31 cellular contexts compared by ENCODE assay signal in the genomic region with DNA sequence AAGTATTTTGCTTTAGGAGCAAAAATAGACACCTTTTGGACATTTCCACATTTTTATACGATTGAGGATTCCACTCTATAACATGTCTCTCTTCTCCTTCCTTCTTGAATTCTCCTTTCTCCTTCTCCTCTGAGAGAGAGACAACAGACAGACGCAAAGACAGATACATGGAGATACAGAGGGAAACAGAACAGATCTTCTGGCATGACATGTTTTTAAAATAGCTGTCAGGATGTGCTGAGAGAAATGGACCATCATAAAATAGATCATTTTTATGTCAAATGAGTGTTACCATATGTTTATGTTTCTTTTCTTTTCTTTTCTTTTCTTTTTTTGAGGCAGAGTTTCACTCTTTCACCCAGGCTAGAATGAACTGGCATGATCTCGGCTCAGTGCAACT.
"Had no signal": no experiment of that assay in that cellular context is flagged by ENCODE, and none has a peak within 500 bp of the region (broad histone marks: within the 10 kb centered on the region; RNA-seq: fewer than 3 reads in every experiment).

No MANE protein-coding gene starts in this region.

- ATAC-seq: left colon; left lung; lower lobe of right lung; natural killer cell; psoas muscle; right lobe of liver; stimulated activated naive B cell treated with anti-CD40 and anti-IgM and Interleukin-4, amounts not matched to agents 10 μg/mL and 1 μg/mL and 100 μg/mL, for 72 hours; stimulated activated naive CD8-positive, alpha-beta T cell treated with anti-CD3 and anti-CD28 coated beads, Interleukin-15, Interleukin-2, amounts not matched to agents 100 U/mL and 50 U/mL, for 24 hours had no signal

- H3K79me2 ChIP-seq: parathyroid adenoma had no signal

- H3K9ac ChIP-seq: parathyroid adenoma had no signal

- H3K4me2 ChIP-seq: smooth muscle cell had no signal

- H3K4me3 ChIP-seq: left lung, lower lobe of right lung, psoas muscle, right atrium auricular region, right lobe of liver, smooth muscle cell, suprapubic skin, thoracic aorta, tibial artery, vagina had no signal

- H2AFZ ChIP-seq: parathyroid adenoma had no signal

- H3K27me3 ChIP-seq: left lung, neutrophil, right atrium auricular region, right lobe of liver, suprapubic skin, tibial artery, vagina had no signal

- H3K4me1 Mint-ChIP-seq: natural killer cell had no signal

- H3K4me3 Mint-ChIP-seq: immature natural killer cell; mesothelial cell of epicardium; naive B cell; natural killer cell; neural crest cell; stimulated activated naive B cell treated with anti-CD40 and anti-IgM and Interleukin-4, amounts not matched to agents 10 μg/mL and 1 μg/mL and 100 μg/mL, for 72 hours; type B pancreatic cell had no signal

- H3K9me3 Mint-ChIP-seq: immature natural killer cell, mesothelial cell of epicardium, natural killer cell, neural crest cell, type B pancreatic cell had no signal

- DNase-seq: head of caudate nucleus; hippocampal formation; immature natural killer cell; kidney; left colon; left lung; lower lobe of right lung; mammary epithelial cell; mesendoderm; naive B cell; natural killer cell; occipital lobe; psoas muscle; right lobe of liver; stimulated activated CD4-positive, alpha-beta T cell treated with anti-CD3 and anti-CD28 coated beads, Interleukin-12 subunit alpha, Interleukin-12 subunit beta, amount 100 ng/mL, for 4 hours; stimulated activated CD4-positive, alpha-beta T cell treated with anti-CD3 and anti-CD28 coated beads, Interleukin-15, amount 100 ng/mL, for 24 hours; stimulated activated CD4-positive, alpha-beta T cell treated with anti-CD3 and anti-CD28 coated beads, Interleukin-2, amount 100 ng/mL, for 24 hours; stimulated activated CD4-positive, alpha-beta T cell treated with anti-CD3 and anti-CD28 coated beads, Interleukin-4, amount 100 ng/mL, for 1 hour; stimulated activated naive B cell treated with anti-CD40 and anti-IgM and Interleukin-4, amounts not matched to agents 10 μg/mL and 1 μg/mL and 100 μg/mL, for 72 hours; stimulated activated naive CD8-positive, alpha-beta T cell treated with anti-CD3 and anti-CD28 coated beads, Interleukin-15, Interleukin-2, amounts not matched to agents 100 U/mL and 50 U/mL, for 24 hours; tibial artery had no signal

- H3K36me3 ChIP-seq: left lung, lower lobe of right lung, neutrophil, right atrium auricular region, right lobe of liver, suprapubic skin, thoracic aorta, tibial artery, vagina had no signal

- H3K9me3 ChIP-seq: left lung, lower lobe of right lung, neutrophil, psoas muscle, right atrium auricular region, right lobe of liver, suprapubic skin, thoracic aorta, tibial artery, vagina had no signal

- H3K4me1 ChIP-seq: left lung, lower lobe of right lung, parathyroid adenoma, psoas muscle, right atrium auricular region, right lobe of liver, suprapubic skin, tibial artery, vagina had no signal

- H3K36me3 Mint-ChIP-seq: immature natural killer cell, mesothelial cell of epicardium, natural killer cell, type B pancreatic cell had no signal

- H3K27ac ChIP-seq: left lung, lower lobe of right lung, neutrophil, parathyroid adenoma, psoas muscle, right atrium auricular region, right lobe of liver, suprapubic skin, thoracic aorta, tibial artery, vagina had no signal

- H3K27ac Mint-ChIP-seq: mesothelial cell of epicardium; natural killer cell; stimulated activated naive B cell treated with anti-CD40 and anti-IgM and Interleukin-4, amounts not matched to agents 10 μg/mL and 1 μg/mL and 100 μg/mL, for 72 hours; type B pancreatic cell had no signal
